Comparison of ENCODE assay signal across 1 cellular context in the genomic region with DNA sequence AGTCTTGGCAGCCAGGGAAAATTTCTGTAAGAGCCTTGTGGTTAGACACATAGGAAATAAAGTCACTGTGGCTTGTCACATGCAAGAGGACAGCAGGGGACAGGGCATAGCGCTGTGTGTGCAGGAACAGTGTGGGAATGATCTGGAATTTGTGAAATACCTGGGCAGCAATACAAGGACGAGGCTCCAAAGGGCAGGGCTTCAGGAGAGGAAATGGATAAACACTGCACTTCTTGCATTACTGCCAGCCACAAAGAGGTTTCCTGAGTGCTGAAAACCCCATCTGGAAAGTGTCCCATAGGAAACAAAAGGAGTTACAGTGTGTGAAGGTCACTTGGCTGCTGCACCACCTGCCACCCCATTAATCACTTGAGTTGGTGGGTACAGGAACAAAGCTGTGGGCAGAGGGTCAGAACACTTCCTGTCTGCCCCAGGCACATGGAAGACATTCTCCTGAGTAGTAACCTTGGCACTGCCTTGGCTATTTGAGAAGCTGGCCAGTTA.
TF ChIP-seq lines count a peak whose summit lies in the region.

No MANE protein-coding gene starts in this region.

TF ChIP-seq in endothelial cell of umbilical vein, 7 proteins besides CTCF, POLR2A, EP300 and RAD21:
- TF ChIP-seq MYC (IDR thresholded peaks at IDR 0.05; ENCODE audit: low read depth, low read length) (no peak), FOS (IDR thresholded peaks at IDR 0.05; ENCODE audit: borderline replicate concordance, insufficient read depth, low read length) (no peak), JUN (IDR thresholded peaks at IDR 0.05; ENCODE audit: borderline replicate concordance, insufficient read depth, insufficient read length, low read depth) (no peak), EZH2 (IDR thresholded peaks at IDR 0.05; ENCODE audit: borderline replicate concordance, low read depth, low read length, severe bottlenecking) (no peak), POLR2AphosphoS5 (IDR thresholded peaks at IDR 0.05; ENCODE audit: insufficient read depth, low read depth, low read length) (no peak)
- TF ChIP-seq, protein P1, sequence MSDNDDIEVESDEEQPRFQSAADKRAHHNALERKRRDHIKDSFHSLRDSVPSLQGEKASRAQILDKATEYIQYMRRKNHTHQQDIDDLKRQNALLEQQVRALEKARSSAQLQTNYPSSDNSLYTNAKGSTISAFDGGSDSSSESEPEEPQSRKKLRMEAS (IDR thresholded peaks at IDR 0.05; ENCODE audit: insufficient read depth, insufficient read length) = no peak
